Comparison of ENCODE assay signal across 8 cellular contexts in genomic region chr6:24720604-24721460, GRCh38. TPM values are rescaled to one million over a fixed set of nuclear protein-coding genes. Genes with fewer than 3 reads are reported as not detected.
DNase-seq lines count a peak whose midpoint lies in the region; ATAC-seq and TF ChIP-seq lines count a peak whose summit lies in the region.

No MANE protein-coding gene starts in this region.

- peaks cover 33 to 56% (median 40%) of the 10 kb centered on the region in 4 donors for H3K4me1 Mint-ChIP-seq in CD4-positive, alpha-beta memory T cell
- H3K4me1 Mint-ChIP-seq in activated CD4-positive, alpha-beta memory T cell treated with anti-CD3 and anti-CD28 coated beads, Interleukin-2, amount 10 ng/mL, durations not matched to agents 7 days and 5 days = peaks cover 32% of the 10 kb centered on the region

- peak; percentile 100 for DNase-seq in CD4-positive, alpha-beta memory T cell
- DNase-seq in HK-2 (ENCODE audit: unreplicated experiment) (peak; percentile 99), NCI-H82 treated with DMSO at 0.1 percent for 48 hours (lab: John Stamatoyannopoulos, UW; ENCODE audit: unreplicated experiment) (peak; percentile 99), dorsolateral prefrontal cortex (peak; percentile 99 to 100 (median 99))
- peak; percentile 100 for DNase-seq in activated CD4-positive, alpha-beta memory T cell treated with anti-CD3 and anti-CD28 coated beads, Interleukin-2, amount 10 ng/mL, durations not matched to agents 7 days and 5 days
- peak; percentile 100 for DNase-seq in stimulated activated CD4-positive, alpha-beta T cell treated with anti-CD3 and anti-CD28 coated beads, Interleukin-4, amount 100 ng/mL, for 1 hour

- H3K27ac ChIP-seq in CD4-positive, alpha-beta memory T cell (ENCODE audit: low read depth, low read length) = peak overlapping the region; percentile 100
- H3K27ac ChIP-seq in dorsolateral prefrontal cortex = peak overlapping the region; percentile 83 to 100 (median 99)
- peak overlapping the region; percentile 99 to 100 for H3K27ac ChIP-seq in liver (ENCODE audit: low read depth in 1 of 2, low read length in 2 of 2)

- H3K27me3 Mint-ChIP-seq in CD4-positive, alpha-beta memory T cell = no peaks in the 10 kb centered on the region
- no peaks in the 10 kb centered on the region for H3K27me3 Mint-ChIP-seq in activated CD4-positive, alpha-beta memory T cell treated with anti-CD3 and anti-CD28 coated beads, Interleukin-2, amount 10 ng/mL, durations not matched to agents 7 days and 5 days

- H3K9ac ChIP-seq in liver (ENCODE audit: low read depth in 1 of 2, low read length in 2 of 2) = peak overlapping the region; percentile 99

- H3K4me1 ChIP-seq in CD4-positive, alpha-beta memory T cell (ENCODE audit: insufficient read depth, low read length) = peaks cover 38% of the 10 kb centered on the region
- peaks cover 2 to 37% (median 24%) of the 10 kb centered on the region in 4 donors for H3K4me1 ChIP-seq in liver (ENCODE audit: control insufficient read depth in 4 of 4, insufficient read depth in 4 of 4, low read length in 3 of 4)

- TF ChIP-seq CTCF in dorsolateral prefrontal cortex (IDR thresholded peaks at IDR 0.05 in 54 of 56, conservative IDR thresholded peaks at IDR 0.05 in 2 of 56; ENCODE audit: low read depth in 1 of 56, partially characterized antibody in 56 of 56) (peak in 22 of 56 donors; percentile 6 to 35 (median 14)), liver (IDR thresholded peaks at IDR 0.05; ENCODE audit: low read depth, low read length, missing input control) (no peak)

- H3K9me3 ChIP-seq in CD4-positive, alpha-beta memory T cell (ENCODE audit: control insufficient read depth in 1 of 2, low read length in 2 of 2) = no peaks in the 10 kb centered on the region
- no peaks in the 10 kb centered on the region for H3K9me3 ChIP-seq in liver (ENCODE audit: control insufficient read depth in 4 of 4, low read length in 3 of 4)

- peak overlapping the region; percentile 68 to 95 for H3K4me3 ChIP-seq in CD4-positive, alpha-beta memory T cell (ENCODE audit: low read length in 2 of 2)
- H3K4me3 ChIP-seq in dorsolateral prefrontal cortex (peak overlapping the region; percentile 63 to 100 (median 95)), liver (ENCODE audit: low read depth in 1 of 3, low read length in 3 of 3) (peak overlapping the region; percentile 89 to 98 (median 92))

- CTCF ChIA-PET in CD4-positive, alpha-beta memory T cell (lab: Charles Lee; ENCODE audit: partially characterized antibody) = interaction anchor here (1.2 to 1.5 kb wide), 2 partner anchors 22 to 44 kb away, joined by 4 read pairs; no protein-coding TSS in a partner anchor
- CTCF ChIA-PET in activated CD4-positive, alpha-beta memory T cell treated with anti-CD3 and anti-CD28 coated beads, Interleukin-2, amount 10 ng/mL, durations not matched to agents 7 days and 5 days (lab: Charles Lee) = no interaction called here

- H3K4me3 Mint-ChIP-seq in CD4-positive, alpha-beta memory T cell = peak overlapping the region; percentile 91 to 100 (median 97)
- peak overlapping the region; percentile 99 for H3K4me3 Mint-ChIP-seq in activated CD4-positive, alpha-beta memory T cell treated with anti-CD3 and anti-CD28 coated beads, Interleukin-2, amount 10 ng/mL, durations not matched to agents 7 days and 5 days

- H3K36me3 ChIP-seq in CD4-positive, alpha-beta memory T cell (ENCODE audit: insufficient read depth, low read length) = peaks cover 6% of the 10 kb centered on the region
- peaks cover 1 to 6% (median 3%) of the 10 kb centered on the region in 4 donors for H3K36me3 ChIP-seq in liver (ENCODE audit: control insufficient read depth in 4 of 4, insufficient read depth in 3 of 4, low read depth in 1 of 4, low read length in 3 of 4)

- POLR2A ChIA-PET in CD4-positive, alpha-beta memory T cell (lab: Charles Lee; ENCODE audit: partially characterized antibody) = interaction anchor here (1.2 to 3.9 kb wide), 12 partner anchors 7 to 417 kb away, joined by 4 to 31 read pairs (median 7); partner anchors contain the start of genes ACOT13, ALDH5A1, GMNN and TDP2
- POLR2A ChIA-PET in activated CD4-positive, alpha-beta memory T cell treated with anti-CD3 and anti-CD28 coated beads, Interleukin-2, amount 10 ng/mL, durations not matched to agents 7 days and 5 days (lab: Charles Lee) = interaction anchor here (0.6 to 4.3 kb wide), 28 partner anchors 8 to 418 kb away, joined by 3 to 49 read pairs (median 4); partner anchors contain the start of genes ACOT13, GMNN and TDP2

- peak; percentile 85 for ATAC-seq in GM19455 (IDR thresholded peaks at IDR 0.05; ENCODE audit: unreplicated experiment)

- H3K27me3 ChIP-seq in CD4-positive, alpha-beta memory T cell (ENCODE audit: insufficient read depth, low read length) = no peaks in the 10 kb centered on the region
- H3K27me3 ChIP-seq in dorsolateral prefrontal cortex = no peaks in the 10 kb centered on the region
- no peaks in the 10 kb centered on the region for H3K27me3 ChIP-seq in liver (ENCODE audit: control insufficient read depth in 4 of 4, insufficient read depth in 4 of 4, low read length in 3 of 4)

- intact Hi-C loops in CD4-positive, alpha-beta memory T cell (cut with micrococcal nuclease) = loop anchor here (1.0 to 2.0 kb wide), 4 partner anchors 54 to 297 kb away; partner anchors contain the start of gene TDP2
- intact Hi-C loops in dorsolateral prefrontal cortex (cut with DNase I) = loop anchor here (1.0 to 5.0 kb wide), 4 partner anchors 54 kb away; partner anchors contain the start of genes ACOT13 (in 2 of the 2), TDP2 (in 2 of the 2) and GMNN (in 1 of the 2)

- H3K9me3 Mint-ChIP-seq in CD4-positive, alpha-beta memory T cell = peaks cover 0 to 2% (median 0%) of the 10 kb centered on the region in 8 donors
- no peaks in the 10 kb centered on the region for H3K9me3 Mint-ChIP-seq in activated CD4-positive, alpha-beta memory T cell treated with anti-CD3 and anti-CD28 coated beads, Interleukin-2, amount 10 ng/mL, durations not matched to agents 7 days and 5 days

- H3K36me3 Mint-ChIP-seq in CD4-positive, alpha-beta memory T cell = peaks cover 14 to 43% of the 10 kb centered on the region in 2 donors
- H3K36me3 Mint-ChIP-seq in activated CD4-positive, alpha-beta memory T cell treated with anti-CD3 and anti-CD28 coated beads, Interleukin-2, amount 10 ng/mL, durations not matched to agents 7 days and 5 days (ENCODE audit: low read depth) = peaks cover 44% of the 10 kb centered on the region

- under 1% methylated on average over 60 of the region's 60 CpGs for WGBS in liver

- H3K27ac Mint-ChIP-seq in CD4-positive, alpha-beta memory T cell = peak overlapping the region; percentile 90 to 100 (median 99)
- peak overlapping the region; percentile 100 for H3K27ac Mint-ChIP-seq in activated CD4-positive, alpha-beta memory T cell treated with anti-CD3 and anti-CD28 coated beads, Interleukin-2, amount 10 ng/mL, durations not matched to agents 7 days and 5 days

- peak in 1 of 2 donors; percentile 3 for TF ChIP-seq RAD21 in liver (IDR thresholded peaks at IDR 0.05)

TF ChIP-seq in liver, 16 proteins besides CTCF, POLR2A, EP300 and RAD21 (continues in another document):
- TF ChIP-seq ATF3 (IDR thresholded peaks at IDR 0.05) = peak; percentile 52
- TF ChIP-seq EGR1 (IDR thresholded peaks at IDR 0.05; ENCODE audit: low read depth in 2 of 2) = peak; percentile 80 to 82
- peak; percentile 85 for TF ChIP-seq SP1 (IDR thresholded peaks at IDR 0.05)

RNA-seq across cellular contexts. Expression of gene C6orf62, which starts 1.9 kb away (rescaled TPM):
- total RNA-seq in CD4-positive, alpha-beta memory T cell = 100 to 1,000 TPM; 173 to 176 TPM
- polyA plus RNA-seq in CD4-positive, alpha-beta memory T cell = 100 to 1,000 TPM in 1 of 2 donors, 10 to 100 TPM in 1; 90.1 to 125 TPM
- 100 to 1,000 TPM; 155 to 156 TPM for total RNA-seq in activated CD4-positive, alpha-beta memory T cell treated with anti-CD3 and anti-CD28 coated beads, Interleukin-2, amount 10 ng/mL, durations not matched to agents 7 days and 5 days
- 100 to 1,000 TPM in 17 of 120 experiments, 10 to 100 TPM in 103; 62.2 to 116 (median 89.9) TPM for total RNA-seq in dorsolateral prefrontal cortex
- 10 to 100 TPM; 50.0 to 58.6 TPM for total RNA-seq in liver
- polyA plus RNA-seq in liver = 10 to 100 TPM; 29.6 to 48.8 TPM

RNA-seq across cellular contexts. Expression of gene GMNN, which starts 53.9 kb away (rescaled TPM):
- total RNA-seq in CD4-positive, alpha-beta memory T cell = 1 to 10 TPM; 6.1 to 6.7 TPM
- polyA plus RNA-seq in CD4-positive, alpha-beta memory T cell = 1 to 10 TPM; 3.4 to 3.6 TPM
- 10 to 100 TPM; 67.6 to 69.0 TPM for total RNA-seq in activated CD4-positive, alpha-beta memory T cell treated with anti-CD3 and anti-CD28 coated beads, Interleukin-2, amount 10 ng/mL, durations not matched to agents 7 days and 5 days
- 10 to 100 TPM in 110 of 120 experiments, 1 to 10 TPM in 10; 7.1 to 41.6 (median 15.2) TPM for total RNA-seq in dorsolateral prefrontal cortex
- 10 to 100 TPM in 1 of 2 donors, 1 to 10 TPM in 1; 8.4 to 34.9 TPM for total RNA-seq in liver
- 10 to 100 TPM in 1 of 2 donors, 1 to 10 TPM in 1; 8.6 to 13.5 TPM for polyA plus RNA-seq in liver

RNA-seq across cellular contexts. Expression of gene ACOT13, which starts 54.0 kb away (rescaled TPM):
- total RNA-seq in CD4-positive, alpha-beta memory T cell = 10 to 100 TPM; 11.1 to 12.5 TPM
- polyA plus RNA-seq in CD4-positive, alpha-beta memory T cell = 10 to 100 TPM; 17.3 to 19.3 TPM
- 10 to 100 TPM; 19.9 to 21.1 TPM for total RNA-seq in activated CD4-positive, alpha-beta memory T cell treated with anti-CD3 and anti-CD28 coated beads, Interleukin-2, amount 10 ng/mL, durations not matched to agents 7 days and 5 days
- total RNA-seq in dorsolateral prefrontal cortex (10 to 100 TPM; 13.5 to 34.9 (median 23.7) TPM), liver (10 to 100 TPM in 1 of 2 donors, 1 to 10 TPM in 1; 9.9 to 21.8 TPM)
- polyA plus RNA-seq in liver = 10 to 100 TPM; 20.7 to 90.0 TPM

RNA-seq across cellular contexts. Expression of gene TDP2, which starts 54.1 kb away (rescaled TPM):
- total RNA-seq in CD4-positive, alpha-beta memory T cell = 10 to 100 TPM; 72.8 to 74.3 TPM
- polyA plus RNA-seq in CD4-positive, alpha-beta memory T cell = 10 to 100 TPM; 43.4 to 62.2 TPM
- total RNA-seq in activated CD4-positive, alpha-beta memory T cell treated with anti-CD3 and anti-CD28 coated beads, Interleukin-2, amount 10 ng/mL, durations not matched to agents 7 days and 5 days = 10 to 100 TPM; 43.8 to 45.4 TPM
- 10 to 100 TPM; 32.5 to 61.2 (median 49.0) TPM for total RNA-seq in dorsolateral prefrontal cortex
- 10 to 100 TPM; 17.9 to 24.3 TPM for total RNA-seq in liver
- polyA plus RNA-seq in liver = 10 to 100 TPM; 16.5 to 19.1 TPM

Comparison
In these comparisons a context has a peak if more than half of its experiments do, and no peak if none do; other contexts are left out.
1. Peak in every context shown above with its lines: DNase-seq, ATAC-seq, H3K4me3 ChIP-seq and H3K27ac ChIP-seq.